Comparison of ENCODE assay signal across 1 cellular context in the genomic region with DNA sequence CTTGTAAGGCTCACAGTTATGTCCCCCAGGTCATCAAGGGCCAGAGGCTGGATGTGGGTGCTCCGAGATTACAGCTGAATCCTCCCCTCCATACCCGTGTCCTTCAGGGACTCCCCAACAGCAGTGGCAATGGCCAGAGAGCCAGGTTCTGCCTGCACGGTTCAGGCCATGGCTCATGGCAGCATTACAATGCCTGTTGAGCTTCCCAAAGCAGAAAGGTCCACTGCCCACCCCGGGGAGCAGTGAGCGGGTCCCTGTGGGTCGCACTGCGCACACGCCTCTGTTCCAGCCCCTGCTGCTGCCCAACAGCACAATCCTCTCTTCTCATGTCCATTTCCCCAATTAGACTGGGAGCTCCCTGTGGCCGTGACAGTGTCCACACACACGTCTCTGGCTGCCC.
TF ChIP-seq lines count a peak whose summit lies in the region.

No MANE protein-coding gene starts in this region.

TF ChIP-seq in GM23338, 12 proteins besides CTCF, POLR2A, EP300 and RAD21 (continued from another document):
- TF ChIP-seq, protein P1, sequence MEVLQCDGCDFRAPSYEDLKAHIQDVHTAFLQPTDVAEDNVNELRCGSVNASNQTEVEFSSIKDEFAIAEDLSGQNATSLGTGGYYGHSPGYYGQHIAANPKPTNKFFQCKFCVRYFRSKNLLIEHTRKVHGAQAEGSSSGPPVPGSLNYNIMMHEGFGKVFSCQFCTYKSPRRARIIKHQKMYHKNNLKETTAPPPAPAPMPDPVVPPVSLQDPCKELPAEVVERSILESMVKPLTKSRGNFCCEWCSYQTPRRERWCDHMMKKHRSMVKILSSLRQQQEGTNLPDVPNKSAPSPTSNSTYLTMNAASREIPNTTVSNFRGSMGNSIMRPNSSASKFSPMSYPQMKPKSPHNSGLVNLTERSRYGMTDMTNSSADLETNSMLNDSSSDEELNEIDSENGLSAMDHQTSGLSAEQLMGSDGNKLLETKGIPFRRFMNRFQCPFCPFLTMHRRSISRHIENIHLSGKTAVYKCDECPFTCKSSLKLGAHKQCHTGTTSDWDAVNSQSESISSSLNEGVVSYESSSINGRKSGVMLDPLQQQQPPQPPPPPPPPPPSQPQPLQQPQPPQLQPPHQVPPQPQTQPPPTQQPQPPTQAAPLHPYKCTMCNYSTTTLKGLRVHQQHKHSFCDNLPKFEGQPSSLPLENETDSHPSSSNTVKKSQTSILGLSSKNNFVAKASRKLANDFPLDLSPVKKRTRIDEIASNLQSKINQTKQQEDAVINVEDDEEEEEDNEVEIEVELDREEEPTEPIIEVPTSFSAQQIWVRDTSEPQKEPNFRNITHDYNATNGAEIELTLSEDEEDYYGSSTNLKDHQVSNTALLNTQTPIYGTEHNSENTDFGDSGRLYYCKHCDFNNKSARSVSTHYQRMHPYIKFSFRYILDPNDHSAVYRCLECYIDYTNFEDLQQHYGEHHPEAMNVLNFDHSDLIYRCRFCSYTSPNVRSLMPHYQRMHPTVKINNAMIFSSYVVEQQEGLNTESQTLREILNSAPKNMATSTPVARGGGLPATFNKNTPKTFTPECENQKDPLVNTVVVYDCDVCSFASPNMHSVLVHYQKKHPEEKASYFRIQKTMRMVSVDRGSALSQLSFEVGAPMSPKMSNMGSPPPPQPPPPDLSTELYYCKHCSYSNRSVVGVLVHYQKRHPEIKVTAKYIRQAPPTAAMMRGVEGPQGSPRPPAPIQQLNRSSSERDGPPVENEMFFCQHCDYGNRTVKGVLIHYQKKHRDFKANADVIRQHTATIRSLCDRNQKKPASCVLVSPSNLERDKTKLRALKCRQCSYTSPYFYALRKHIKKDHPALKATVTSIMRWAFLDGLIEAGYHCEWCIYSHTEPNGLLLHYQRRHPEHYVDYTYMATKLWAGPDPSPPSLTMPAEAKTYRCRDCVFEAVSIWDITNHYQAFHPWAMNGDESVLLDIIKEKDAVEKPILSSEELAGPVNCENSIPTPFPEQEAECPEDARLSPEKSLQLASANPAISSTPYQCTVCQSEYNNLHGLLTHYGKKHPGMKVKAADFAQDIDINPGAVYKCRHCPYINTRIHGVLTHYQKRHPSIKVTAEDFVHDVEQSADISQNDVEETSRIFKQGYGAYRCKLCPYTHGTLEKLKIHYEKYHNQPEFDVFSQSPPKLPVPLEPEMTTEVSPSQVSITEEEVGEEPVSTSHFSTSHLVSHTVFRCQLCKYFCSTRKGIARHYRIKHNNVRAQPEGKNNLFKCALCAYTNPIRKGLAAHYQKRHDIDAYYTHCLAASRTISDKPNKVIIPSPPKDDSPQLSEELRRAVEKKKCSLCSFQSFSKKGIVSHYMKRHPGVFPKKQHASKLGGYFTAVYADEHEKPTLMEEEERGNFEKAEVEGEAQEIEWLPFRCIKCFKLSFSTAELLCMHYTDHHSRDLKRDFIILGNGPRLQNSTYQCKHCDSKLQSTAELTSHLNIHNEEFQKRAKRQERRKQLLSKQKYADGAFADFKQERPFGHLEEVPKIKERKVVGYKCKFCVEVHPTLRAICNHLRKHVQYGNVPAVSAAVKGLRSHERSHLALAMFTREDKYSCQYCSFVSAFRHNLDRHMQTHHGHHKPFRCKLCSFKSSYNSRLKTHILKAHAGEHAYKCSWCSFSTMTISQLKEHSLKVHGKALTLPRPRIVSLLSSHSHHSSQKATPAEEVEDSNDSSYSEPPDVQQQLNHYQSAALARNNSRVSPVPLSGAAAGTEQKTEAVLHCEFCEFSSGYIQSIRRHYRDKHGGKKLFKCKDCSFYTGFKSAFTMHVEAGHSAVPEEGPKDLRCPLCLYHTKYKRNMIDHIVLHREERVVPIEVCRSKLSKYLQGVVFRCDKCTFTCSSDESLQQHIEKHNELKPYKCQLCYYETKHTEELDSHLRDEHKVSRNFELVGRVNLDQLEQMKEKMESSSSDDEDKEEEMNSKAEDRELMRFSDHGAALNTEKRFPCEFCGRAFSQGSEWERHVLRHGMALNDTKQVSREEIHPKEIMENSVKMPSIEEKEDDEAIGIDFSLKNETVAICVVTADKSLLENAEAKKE (CRISPR knock-in tag; IDR thresholded peaks at IDR 0.05), result no peak
- TF ChIP-seq, protein P2, sequence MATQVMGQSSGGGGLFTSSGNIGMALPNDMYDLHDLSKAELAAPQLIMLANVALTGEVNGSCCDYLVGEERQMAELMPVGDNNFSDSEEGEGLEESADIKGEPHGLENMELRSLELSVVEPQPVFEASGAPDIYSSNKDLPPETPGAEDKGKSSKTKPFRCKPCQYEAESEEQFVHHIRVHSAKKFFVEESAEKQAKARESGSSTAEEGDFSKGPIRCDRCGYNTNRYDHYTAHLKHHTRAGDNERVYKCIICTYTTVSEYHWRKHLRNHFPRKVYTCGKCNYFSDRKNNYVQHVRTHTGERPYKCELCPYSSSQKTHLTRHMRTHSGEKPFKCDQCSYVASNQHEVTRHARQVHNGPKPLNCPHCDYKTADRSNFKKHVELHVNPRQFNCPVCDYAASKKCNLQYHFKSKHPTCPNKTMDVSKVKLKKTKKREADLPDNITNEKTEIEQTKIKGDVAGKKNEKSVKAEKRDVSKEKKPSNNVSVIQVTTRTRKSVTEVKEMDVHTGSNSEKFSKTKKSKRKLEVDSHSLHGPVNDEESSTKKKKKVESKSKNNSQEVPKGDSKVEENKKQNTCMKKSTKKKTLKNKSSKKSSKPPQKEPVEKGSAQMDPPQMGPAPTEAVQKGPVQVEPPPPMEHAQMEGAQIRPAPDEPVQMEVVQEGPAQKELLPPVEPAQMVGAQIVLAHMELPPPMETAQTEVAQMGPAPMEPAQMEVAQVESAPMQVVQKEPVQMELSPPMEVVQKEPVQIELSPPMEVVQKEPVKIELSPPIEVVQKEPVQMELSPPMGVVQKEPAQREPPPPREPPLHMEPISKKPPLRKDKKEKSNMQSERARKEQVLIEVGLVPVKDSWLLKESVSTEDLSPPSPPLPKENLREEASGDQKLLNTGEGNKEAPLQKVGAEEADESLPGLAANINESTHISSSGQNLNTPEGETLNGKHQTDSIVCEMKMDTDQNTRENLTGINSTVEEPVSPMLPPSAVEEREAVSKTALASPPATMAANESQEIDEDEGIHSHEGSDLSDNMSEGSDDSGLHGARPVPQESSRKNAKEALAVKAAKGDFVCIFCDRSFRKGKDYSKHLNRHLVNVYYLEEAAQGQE (IDR thresholded peaks at IDR 0.05; ENCODE audit: unreplicated experiment), result no peak
- TF ChIP-seq POLR2AphosphoS5 (IDR thresholded peaks at IDR 0.05; ENCODE audit: low read depth) (no peak), EZH2phosphoT487 (IDR thresholded peaks at IDR 0.05; ENCODE audit: unreplicated experiment) (no peak), EZH2 (IDR thresholded peaks at IDR 0.05; ENCODE audit: low read depth, unreplicated experiment) (no peak), STAT1 (IDR thresholded peaks at IDR 0.05; ENCODE audit: unreplicated experiment) (no peak), NANOG (IDR thresholded peaks at IDR 0.05; ENCODE audit: borderline replicate concordance) (no peak)
